Comparison of ENCODE assay signal across 9 cellular contexts in genomic region chr6:131694832-131695426, GRCh38. TPM values are rescaled to one million over a fixed set of nuclear protein-coding genes. Genes with fewer than 3 reads are reported as not detected.
DNase-seq lines count a peak whose midpoint lies in the region; ATAC-seq and TF ChIP-seq lines count a peak whose summit lies in the region.
"Had no signal": no experiment of that assay in that cellular context is flagged by ENCODE, and none has a peak within 500 bp of the region (broad histone marks: within the 10 kb centered on the region; RNA-seq: fewer than 3 reads in every experiment).

No MANE protein-coding gene starts in this region.

- DNase-seq in D341Med (ENCODE audit: low spot score) = peak; percentile 79
- peak; percentile 30 to 42 for DNase-seq in NCI-H446 (lab: John Stamatoyannopoulos, UW)
- peak; percentile 46 to 53 for DNase-seq in activated T-cell treated with anti-CD3 and anti-CD28 coated beads, Interleukin-2, amount 50 U/mL, for 48 hours
- DNase-seq in glomerular visceral epithelial cell (ENCODE audit: extremely low spot score) = peak; percentile 69
- peak; percentile 49 for DNase-seq in progenitor cell of endocrine pancreas (ENCODE audit: low spot score, unreplicated experiment)
- DNase-seq in GOT3 (lab: John Stamatoyannopoulos, UW) = no peak

- H3K27me3 Mint-ChIP-seq in progenitor cell of endocrine pancreas = no peaks in the 10 kb centered on the region

- ATAC-seq in GM19025 (IDR thresholded peaks at IDR 0.05; ENCODE audit: low read depth, unreplicated experiment) = peak; percentile 61
- peak; percentile 93 for ATAC-seq in HG03103 (IDR thresholded peaks at IDR 0.05; ENCODE audit: low read depth, unreplicated experiment)

- no peak overlapping the region for H3K4me3 Mint-ChIP-seq in progenitor cell of endocrine pancreas (ENCODE audit: low read depth)

- no peaks in the 10 kb centered on the region for H3K4me1 Mint-ChIP-seq in progenitor cell of endocrine pancreas (ENCODE audit: low read depth)

- no peak overlapping the region for H3K27ac Mint-ChIP-seq in progenitor cell of endocrine pancreas

- no peaks in the 10 kb centered on the region for H3K36me3 Mint-ChIP-seq in progenitor cell of endocrine pancreas (ENCODE audit: insufficient read depth)

- no peaks in the 10 kb centered on the region for H3K9me3 Mint-ChIP-seq in progenitor cell of endocrine pancreas (ENCODE audit: low read depth)

- peak; percentile 85 for TF ChIP-seq CTCF in progenitor cell of endocrine pancreas (IDR thresholded peaks at IDR 0.05; ENCODE audit: unreplicated experiment)

RNA-seq across cellular contexts. Expression of gene OR2A4, which starts 6.3 kb away (rescaled TPM):
- total RNA-seq in progenitor cell of endocrine pancreas = not detected in 2 replicates
- total RNA-seq: activated CD8-positive, alpha-beta memory T cell treated with anti-CD3 and anti-CD28 coated beads for 36 hours had no signal

RNA-seq across cellular contexts. Expression of gene CTAGE9, which starts 15.9 kb away (rescaled TPM):
- total RNA-seq in progenitor cell of endocrine pancreas = not detected in 2 replicates
- total RNA-seq: activated CD8-positive, alpha-beta memory T cell treated with anti-CD3 and anti-CD28 coated beads for 36 hours had no signal

RNA-seq across cellular contexts. Expression of gene ENPP3, which starts 57.8 kb away (rescaled TPM):
- total RNA-seq in progenitor cell of endocrine pancreas = not detected in 2 replicates
